In the genomic region with DNA sequence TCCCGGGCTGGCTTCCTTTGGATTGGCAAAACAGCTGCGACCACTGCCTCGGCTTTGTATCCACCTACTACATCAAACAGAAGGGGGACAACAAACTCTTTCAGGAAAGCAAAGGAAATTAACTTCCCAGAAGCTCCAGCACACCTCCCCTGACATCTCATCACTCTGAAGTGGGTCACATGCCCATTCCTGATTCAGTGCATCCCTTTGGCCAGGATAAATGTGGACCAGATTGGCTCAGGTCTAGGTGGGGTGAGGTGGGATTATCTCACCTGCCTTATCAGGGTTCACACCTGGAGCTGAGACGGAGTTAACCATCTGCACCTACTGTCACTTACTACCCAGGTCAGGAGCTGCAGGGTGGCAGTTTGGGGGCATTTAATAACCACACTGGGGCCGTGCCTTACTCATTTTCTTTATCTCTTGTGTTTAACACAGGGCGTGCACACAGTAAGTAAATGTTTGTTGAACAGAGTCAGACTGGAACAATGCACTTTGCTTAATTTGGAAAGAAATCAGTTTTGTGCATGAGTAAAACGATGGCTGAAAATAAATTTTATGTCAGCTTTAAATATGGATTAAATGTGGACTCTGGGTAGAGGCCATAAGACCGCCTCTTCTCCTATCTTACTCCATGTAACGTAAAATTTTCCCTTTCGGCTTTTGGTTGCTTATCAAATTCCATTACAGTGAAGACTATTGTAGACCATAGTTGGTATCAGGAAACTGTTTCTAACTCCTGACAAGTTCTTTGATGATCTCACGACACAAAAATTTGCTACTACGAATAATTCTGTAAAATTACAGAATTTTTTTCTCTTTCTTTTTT, we compare ENCODE assay signal across 1 cellular context.
TF ChIP-seq lines count a peak whose summit lies in the region.

No MANE protein-coding gene starts in this region.

TF ChIP-seq in A549, 52 proteins besides CTCF, POLR2A, EP300 and RAD21 (continued from another document):
- TF ChIP-seq, protein P1, sequence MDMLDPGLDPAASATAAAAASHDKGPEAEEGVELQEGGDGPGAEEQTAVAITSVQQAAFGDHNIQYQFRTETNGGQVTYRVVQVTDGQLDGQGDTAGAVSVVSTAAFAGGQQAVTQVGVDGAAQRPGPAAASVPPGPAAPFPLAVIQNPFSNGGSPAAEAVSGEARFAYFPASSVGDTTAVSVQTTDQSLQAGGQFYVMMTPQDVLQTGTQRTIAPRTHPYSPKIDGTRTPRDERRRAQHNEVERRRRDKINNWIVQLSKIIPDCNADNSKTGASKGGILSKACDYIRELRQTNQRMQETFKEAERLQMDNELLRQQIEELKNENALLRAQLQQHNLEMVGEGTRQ (IDR thresholded peaks at IDR 0.05) = 0 out of 2 replicates have a peak, but pooled peaks have one; percentile 10
TF ChIP-seq in A549: peak in this region for 1.
